In genomic region chr10:126536656-126537055, GRCh38 we compare ENCODE assay signal across 28 cellular contexts.
"Had no signal": no experiment of that assay in that cellular context is flagged by ENCODE, and none has a peak within 500 bp of the region (broad histone marks: within the 10 kb centered on the region; RNA-seq: fewer than 3 reads in every experiment).

No MANE protein-coding gene starts in this region.

- H3K36me3 ChIP-seq: brain microvascular endothelial cell, gastrocnemius medialis, heart left ventricle, WERI-Rb-1 had no signal

- H3K4me1 ChIP-seq: foreskin keratinocyte, gastrocnemius medialis, heart left ventricle had no signal

- H3K4me3 ChIP-seq: coronary artery, dorsolateral prefrontal cortex, gastrocnemius medialis, heart left ventricle had no signal

- H3K27ac ChIP-seq: brain microvascular endothelial cell, coronary artery, foreskin keratinocyte, gastrocnemius medialis, heart left ventricle, WERI-Rb-1 had no signal

- H3K27me3 ChIP-seq: brain microvascular endothelial cell, foreskin keratinocyte, gastrocnemius medialis had no signal

- H3K9me3 ChIP-seq: gastrocnemius medialis, heart left ventricle had no signal

- DNase-seq: activated B cell treated with CpG ODN at 0.5 μM for 24 hours; activated CD4-positive, alpha-beta T cell treated with anti-CD3 and anti-CD28 coated beads for 48 hours; activated CD4-positive, alpha-beta T cell treated with anti-CD3 and anti-CD28 coated beads, Interleukin-2, amount 50 U/mL, for 1 hour; activated CD4-positive, alpha-beta T cell treated with anti-CD3 and anti-CD28 coated beads, Interleukin-2, amount 50 U/mL, for 48 hours; activated CD8-positive, alpha-beta memory T cell treated with anti-CD3 and anti-CD28 coated beads for 24 hours; activated CD8-positive, alpha-beta T cell treated with anti-CD3 and anti-CD28 coated beads for 36 hours; activated effector memory CD4-positive, alpha-beta T cell treated with anti-CD3 and anti-CD28 coated beads, Interleukin-2, amount 50 U/mL, for 16 hours; activated naive CD4-positive, alpha-beta T cell; activated naive CD4-positive, alpha-beta T cell treated with anti-CD3 and anti-CD28 coated beads, Interleukin-2, amount 10 ng/mL, durations not matched to agents 7 days and 5 days; activated naive CD8-positive, alpha-beta T cell treated with anti-CD3 and anti-CD28 coated beads, Interleukin-2, amount 10 ng/mL, durations not matched to agents 7 days and 5 days; activated T-cell treated with anti-CD3 and anti-CD28 coated beads, Interleukin-2, amount 50 U/mL, for 4 hours; amniotic stem cell; anterior cingulate cortex; dorsolateral prefrontal cortex; effector memory CD4-positive, alpha-beta T cell; foreskin keratinocyte; gastrocnemius medialis; glutamatergic neuron; heart left ventricle; T-helper 17 cell; T1000; WERI-Rb-1 had no signal

- ATAC-seq: activated CD4-positive, CD25-positive, alpha-beta regulatory T cell treated with anti-CD3 and anti-CD28 coated beads, Interleukin-2, amount 50 U/mL, for 24 hours; activated CD8-positive, alpha-beta T cell treated with anti-CD3 and anti-CD28 coated beads for 36 hours; activated naive CD4-positive, alpha-beta T cell treated with anti-CD3 and anti-CD28 coated beads, Interleukin-2, amount 50 U/mL, for 72 hours; activated T-cell treated with anti-CD3 and anti-CD28 coated beads, Interleukin-2, amount 50 U/mL, for 4 hours; activated T-helper 17 cell treated with anti-CD3 and anti-CD28 coated beads, Interleukin-2, amount 50 U/mL, for 72 hours; esophagus mucosa; foreskin keratinocyte; gastrocnemius medialis; heart left ventricle; T-helper 17 cell had no signal
